In genomic region chr2:220144411-220144810, GRCh38 we compare ENCODE assay signal across 28 cellular contexts.
DNase-seq lines count a peak whose midpoint lies in the region; ATAC-seq and TF ChIP-seq lines count a peak whose summit lies in the region.
"Had no signal": no experiment of that assay in that cellular context is flagged by ENCODE, and none has a peak within 500 bp of the region (broad histone marks: within the 10 kb centered on the region; RNA-seq: fewer than 3 reads in every experiment).

No MANE protein-coding gene starts in this region.

- intact Hi-C loops in activated naive CD4-positive, alpha-beta T cell treated with anti-CD3 and anti-CD28 coated beads for 36 hours (cut with micrococcal nuclease) = no loop called here

- no peak overlapping the region for H3K4me3 ChIP-seq in AG04450 (ENCODE audit: low read depth, low read length)
- H3K4me3 ChIP-seq: gastroesophageal sphincter, SJCRH30, vagina had no signal

- no peaks in the 10 kb centered on the region for H3K9me3 Mint-ChIP-seq in activated naive CD4-positive, alpha-beta T cell treated with anti-CD3 and anti-CD28 coated beads for 36 hours
- H3K9me3 Mint-ChIP-seq: activated CD4-positive, alpha-beta memory T cell treated with anti-CD3 and anti-CD28 coated beads, Interleukin-2, amount 10 ng/mL, durations not matched to agents 7 days and 5 days; endodermal cell had no signal

- TF ChIP-seq CTCF in AG04450 (IDR thresholded peaks at IDR 0.05; ENCODE audit: low read depth, low read length) = no peak
- TF ChIP-seq CTCF in foreskin keratinocyte (conservative IDR thresholded peaks at IDR 0.05) = no peak

- H3K27me3 Mint-ChIP-seq in activated naive CD4-positive, alpha-beta T cell treated with anti-CD3 and anti-CD28 coated beads for 36 hours (ENCODE audit: low read depth) = peaks cover 11% of the 10 kb centered on the region
- H3K27me3 Mint-ChIP-seq: activated CD4-positive, alpha-beta memory T cell treated with anti-CD3 and anti-CD28 coated beads, Interleukin-2, amount 10 ng/mL, durations not matched to agents 7 days and 5 days; CD4-positive, CD25-positive, alpha-beta regulatory T cell; progenitor cell of endocrine pancreas; T-helper 17 cell had no signal

- CTCF ChIA-PET in AG04450 (lab: Charles Lee) = no interaction called here
- CTCF ChIA-PET in activated naive CD4-positive, alpha-beta T cell treated with anti-CD3 and anti-CD28 coated beads for 36 hours (lab: Charles Lee) = no interaction called here

- DNase-seq in AG04450 (ENCODE audit: low read depth, low spot score) = peak; percentile 39
- peak; percentile 9 for DNase-seq in HS-5 (ENCODE audit: low read depth)
- peak; percentile 20 for DNase-seq in astrocyte of the hippocampus (ENCODE audit: low read depth, low spot score)
- peak in 1 of 2 donors; percentile 28 for DNase-seq in foreskin keratinocyte
- DNase-seq in activated CD4-positive, alpha-beta T cell treated with anti-CD3 and anti-CD28 coated beads for 4 hours = no peak
- DNase-seq in GM19238 (ENCODE audit: insufficient read length, low spot score) = no peak
- no peak for DNase-seq in activated naive CD4-positive, alpha-beta T cell treated with anti-CD3 and anti-CD28 coated beads for 36 hours
- DNase-seq in UCSD-AML1 (lab: John Stamatoyannopoulos, UW; ENCODE audit: unreplicated experiment) = no peak
- DNase-seq: activated CD4-positive, alpha-beta memory T cell treated with anti-CD3 and anti-CD28 coated beads, Interleukin-2, amount 10 ng/mL, durations not matched to agents 7 days and 5 days; activated naive CD4-positive, alpha-beta T cell; anterior cingulate cortex; CD4-positive, CD25-positive, alpha-beta regulatory T cell; DMS79 treated with DMSO at 0.1 percent for 48 hours; endodermal cell; left cardiac atrium; MM.1S; NCI-H1694; NCI-H2227 treated with DMSO at 0.1 percent for 48 hours; small intestine; stimulated activated CD4-positive, alpha-beta T cell treated with anti-CD3 and anti-CD28 coated beads, Interleukin-4, amount 100 ng/mL, for 24 hours; substantia nigra; T-helper 17 cell had no signal

- H3K27ac ChIP-seq in AG04450 (ENCODE audit: low read depth, low read length) (no peak overlapping the region), foreskin keratinocyte (peak overlapping the region; percentile 47)
- H3K27ac ChIP-seq: gastroesophageal sphincter, SJCRH30, vagina had no signal

- ATAC-seq in foreskin keratinocyte = no peak
- ATAC-seq: gastroesophageal sphincter, T-helper 17 cell, WTC11 had no signal

- no peak overlapping the region for H3K27ac Mint-ChIP-seq in activated naive CD4-positive, alpha-beta T cell treated with anti-CD3 and anti-CD28 coated beads for 36 hours
- H3K27ac Mint-ChIP-seq: activated CD4-positive, alpha-beta memory T cell treated with anti-CD3 and anti-CD28 coated beads, Interleukin-2, amount 10 ng/mL, durations not matched to agents 7 days and 5 days; endodermal cell; mesothelial cell of epicardium; progenitor cell of endocrine pancreas; T-helper 17 cell; WTC11 had no signal

- no peaks in the 10 kb centered on the region for H3K4me1 Mint-ChIP-seq in activated naive CD4-positive, alpha-beta T cell treated with anti-CD3 and anti-CD28 coated beads for 36 hours (ENCODE audit: low read depth)
- H3K4me1 Mint-ChIP-seq: activated CD4-positive, alpha-beta memory T cell treated with anti-CD3 and anti-CD28 coated beads, Interleukin-2, amount 10 ng/mL, durations not matched to agents 7 days and 5 days; CD4-positive, CD25-positive, alpha-beta regulatory T cell; T-helper 17 cell; WTC11 had no signal

- H3K36me3 Mint-ChIP-seq in activated naive CD4-positive, alpha-beta T cell treated with anti-CD3 and anti-CD28 coated beads for 36 hours (ENCODE audit: low read depth) = no peaks in the 10 kb centered on the region
- H3K36me3 Mint-ChIP-seq: CD4-positive, CD25-positive, alpha-beta regulatory T cell; WTC11 had no signal

- no peaks in the 10 kb centered on the region; the same call in 1 of the 2 replicates for H3K9me3 ChIP-seq in AG04450 (ENCODE audit: control insufficient read depth, insufficient read depth, low read length)
- H3K9me3 ChIP-seq: gastroesophageal sphincter, SJCRH30, vagina had no signal

- POLR2A ChIA-PET in AG04450 (lab: Yijun Ruan, JAX) = no interaction called here

- H3K4me3 Mint-ChIP-seq in activated naive CD4-positive, alpha-beta T cell treated with anti-CD3 and anti-CD28 coated beads for 36 hours = no peak overlapping the region
- H3K4me3 Mint-ChIP-seq: activated CD4-positive, alpha-beta memory T cell treated with anti-CD3 and anti-CD28 coated beads, Interleukin-2, amount 10 ng/mL, durations not matched to agents 7 days and 5 days; endodermal cell; mesothelial cell of epicardium; T-helper 17 cell; WTC11 had no signal

- peaks cover 14% of the 10 kb centered on the region for H3K4me1 ChIP-seq in foreskin keratinocyte
- H3K4me1 ChIP-seq: gastroesophageal sphincter, SJCRH30, vagina had no signal

- H3K27me3 ChIP-seq in AG04450 (ENCODE audit: control insufficient read depth, insufficient read depth, low read length) = no peaks in the 10 kb centered on the region
- no peaks in the 10 kb centered on the region for H3K27me3 ChIP-seq in foreskin keratinocyte
- H3K27me3 ChIP-seq: gastroesophageal sphincter, SJCRH30, vagina had no signal

Comparison
In these comparisons a context has a peak if more than half of its experiments do, and no peak if none do; other contexts are left out.
1. DNase-seq: peak in AG04450 (single experiment), HS-5 (single experiment) and astrocyte of the hippocampus (single experiment); none in activated CD4-positive, alpha-beta T cell treated with anti-CD3 and anti-CD28 coated beads for 4 hours (0 of 2), GM19238 (single experiment), activated naive CD4-positive, alpha-beta T cell treated with anti-CD3 and anti-CD28 coated beads for 36 hours (single experiment) and UCSD-AML1 (single experiment).